Comparison of ENCODE assay signal across 8 cellular contexts in genomic region chr2:64767670-64768425, GRCh38.
A peak's percentile ranks its signal among the peaks of the same experiment; 100 is the strongest.
DNase-seq lines count a peak whose midpoint lies in the region; TF ChIP-seq lines count a peak whose summit lies in the region.

No MANE protein-coding gene starts in this region.

- H3K4me1 ChIP-seq in GM23248 (ENCODE audit: insufficient read depth) = peaks cover 44% of the 10 kb centered on the region

- in situ Hi-C loops in GM23248 (cut with MboI) = no loop called here

- no peaks in the 10 kb centered on the region for H3K36me3 ChIP-seq in GM23248 (ENCODE audit: low read depth)
- H3K36me3 ChIP-seq in KOPT-K1 (ENCODE audit: insufficient read depth, low read length) = no peaks in the 10 kb centered on the region

- H3K9ac ChIP-seq in GM23248 = peak overlapping the region; percentile 92

- H3F3A ChIP-seq in GM23248 (ENCODE audit: insufficient read depth) = peaks cover 27% of the 10 kb centered on the region

- H3K27ac Mint-ChIP-seq in neural crest cell (ENCODE audit: unreplicated experiment) = peak overlapping the region; percentile 69

- H3K27me3 ChIP-seq in GM23248 (replicated peaks; ENCODE audit: insufficient read depth) = no peaks in the 10 kb centered on the region

- H3K4me1 Mint-ChIP-seq in neural crest cell = peaks cover 18% of the 10 kb centered on the region

- H3K79me2 ChIP-seq in GM23248 (ENCODE audit: insufficient read depth) = no peaks in the 10 kb centered on the region

- DNase-seq in ELR (ENCODE audit: low read depth) (peak; percentile 97), GM23248 (peak; percentile 98), RPMI7951 (ENCODE audit: low read depth) (peak; percentile 94), fibroblast of the conjunctiva (ENCODE audit: low read depth) (peak; percentile 74), neural crest cell (ENCODE audit: low read depth, low spot score) (peak; percentile 68), stromal cell of bone marrow (ENCODE audit: low read depth) (peak; percentile 85)
- peak; percentile 57 for DNase-seq in activated effector memory CD4-positive, alpha-beta T cell treated with Interleukin-2 at 50 U/mL for 16 hours

- H3K4me2 ChIP-seq in GM23248 (ENCODE audit: unreplicated experiment) = peak overlapping the region; percentile 93

- H3K9me3 Mint-ChIP-seq in neural crest cell = no peaks in the 10 kb centered on the region

- H3K9me2 ChIP-seq in GM23248 (ENCODE audit: insufficient read depth) = no peaks in the 10 kb centered on the region

- peak overlapping the region; percentile 82 for H2AFZ ChIP-seq in GM23248

- H4K20me1 ChIP-seq in GM23248 (ENCODE audit: insufficient read depth) = no peaks in the 10 kb centered on the region

- H3K9me3 ChIP-seq in GM23248 (ENCODE audit: low read depth) = no peaks in the 10 kb centered on the region
- H3K9me3 ChIP-seq in KOPT-K1 (ENCODE audit: insufficient read depth, low read length, poor library complexity, severe bottlenecking) = no peaks in the 10 kb centered on the region

- H3K4me3 ChIP-seq in GM23248 = peak overlapping the region; percentile 82

- H3K27me3 Mint-ChIP-seq in neural crest cell (ENCODE audit: low read depth) = peaks cover 10% of the 10 kb centered on the region

- WGBS in GM23248 (ENCODE audit: low coverage in 1 of 2, low lambda C conversion rate in 2 of 2, missing lambda C conversion rate in 2 of 2), 2 experiments = 0 to 1% methylated on average over 29 to 62 of the region's 65 CpGs

- no peaks in the 10 kb centered on the region for H3K36me3 Mint-ChIP-seq in neural crest cell (ENCODE audit: low read depth)

- H3K27ac ChIP-seq in GM23248 = peak overlapping the region; percentile 97
- peak overlapping the region; percentile 69 for H3K27ac ChIP-seq in KOPT-K1 (ENCODE audit: low read depth, low read length, poor library complexity, severe bottlenecking)

- TF ChIP-seq CTCF in neural crest cell (conservative IDR thresholded peaks at IDR 0.05) = no peak

- peak overlapping the region; percentile 91 for H3K4me3 Mint-ChIP-seq in neural crest cell

Comparison
In these comparisons a context has a peak if more than half of its experiments do, and no peak if none do; other contexts are left out.
1. Peak in every context shown above with its lines: DNase-seq, H3K4me3 ChIP-seq and H3K27ac ChIP-seq.